Comparison of ENCODE assay signal across 14 cellular contexts in genomic region chr15:46344906-46345305, GRCh38.
"Had no signal": no experiment of that assay in that cellular context is flagged by ENCODE, and none has a peak within 500 bp of the region (broad histone marks: within the 10 kb centered on the region; RNA-seq: fewer than 3 reads in every experiment).

No MANE protein-coding gene starts in this region.

- ATAC-seq: activated T-cell treated with anti-CD3 and anti-CD28 coated beads, Interleukin-2, amount 50 U/mL, for 72 hours; left colon; right cardiac atrium; stimulated activated memory B cell treated with anti-CD40 and anti-IgM and Interleukin-4, amounts not matched to agents 10 μg/mL and 1 μg/mL and 100 μg/mL, for 72 hours had no signal

- DNase-seq: activated CD4-positive, alpha-beta memory T cell treated with anti-CD3 and anti-CD28 coated beads for 36 hours; activated CD4-positive, alpha-beta T cell treated with anti-CD3 and anti-CD28 coated beads for 1 hour; activated gamma-delta T cell treated with Interleukin-2 at 50 U/mL for 16 hours; activated naive CD8-positive, alpha-beta T cell treated with anti-CD3 and anti-CD28 coated beads, Interleukin-2, amount 10 ng/mL, durations not matched to agents 7 days and 5 days; activated T-cell treated with anti-CD3 and anti-CD28 coated beads, Interleukin-2, amount 50 U/mL, for 72 hours; dorsolateral prefrontal cortex; glutamatergic neuron; immature natural killer cell; left colon; naive B cell; posterior cingulate gyrus; tibial artery had no signal
